Comparison of ENCODE assay signal across 21 cellular contexts in genomic region chr6:49890988-49891387, GRCh38. TPM values are rescaled to one million over a fixed set of nuclear protein-coding genes. Genes with fewer than 3 reads are reported as not detected.
DNase-seq lines count a peak whose midpoint lies in the region; ATAC-seq, FAIRE-seq and TF ChIP-seq lines count a peak whose summit lies in the region.
"Had no signal": no experiment of that assay in that cellular context is flagged by ENCODE, and none has a peak within 500 bp of the region (broad histone marks: within the 10 kb centered on the region; RNA-seq: fewer than 3 reads in every experiment).

No MANE protein-coding gene starts in this region.

- H3K36me3 ChIP-seq in K562 (ENCODE audit: control insufficient read depth, insufficient read depth, low read length): no peaks in the 10 kb centered on the region
- no peaks in the 10 kb centered on the region for H3K36me3 ChIP-seq in iPS-18a (ENCODE audit: control insufficient read depth, low read depth, low read length)
- H3K36me3 ChIP-seq in brain microvascular endothelial cell (replicated peaks): no peaks in the 10 kb centered on the region
- no peaks in the 10 kb centered on the region for H3K36me3 ChIP-seq in MM.1S (replicated peaks; ENCODE audit: insufficient read depth, low read length)

- H4K20me1 ChIP-seq in K562 (replicated peaks; ENCODE audit: control insufficient read depth, insufficient read depth, low read length) (no peaks in the 10 kb centered on the region), MM.1S (ENCODE audit: insufficient read depth, low read length) (no peaks in the 10 kb centered on the region)

- H3K27me3 ChIP-seq in K562 (ENCODE audit: control insufficient read depth in 2 of 2, insufficient read depth in 2 of 2, low read length in 2 of 2) (no peaks in the 10 kb centered on the region), iPS-18a (ENCODE audit: control insufficient read depth, insufficient read depth, low read length) (peaks cover 54% of the 10 kb centered on the region), brain microvascular endothelial cell (replicated peaks) (no peaks in the 10 kb centered on the region), MM.1S (replicated peaks; ENCODE audit: insufficient read depth, low read length) (no peaks in the 10 kb centered on the region)

- H3K9me1 ChIP-seq in K562 (ENCODE audit: control insufficient read depth, insufficient read depth, low read length): no peaks in the 10 kb centered on the region

- FAIRE-seq in K562 (lab: Jason Lieb, UNC) (no peak), D721Med (lab: Jason Lieb, UNC) (no peak)
- FAIRE-seq: GM12891, GM18507 had no signal

- TF ChIP-seq CTCF in K562 (IDR thresholded peaks at IDR 0.05 in 2 of 3, conservative IDR thresholded peaks at IDR 0.05 in 1 of 3; ENCODE audit: insufficient read depth in 2 of 3, low read depth in 1 of 3, low read length in 3 of 3) (no peak), D721Med (IDR thresholded peaks at IDR 0.05; ENCODE audit: insufficient read depth, missing control alignments) (no peak), brain microvascular endothelial cell (IDR thresholded peaks at IDR 0.05; ENCODE audit: low read depth, low read length, missing control alignments) (no peak), MM.1S (IDR thresholded peaks at IDR 0.05; ENCODE audit: low read length) (no peak)

- H3K27ac ChIP-seq in K562 (ENCODE audit: extremely low read depth, low read depth, low read length) (no peak overlapping the region), iPS-18a (ENCODE audit: low read length) (no peak overlapping the region), brain microvascular endothelial cell (no peak overlapping the region), MM.1S (ENCODE audit: low read length) (no peak overlapping the region)
- H3K27ac ChIP-seq: RWPE1 had no signal

- in situ Hi-C loops in K562 (cut with MboI) (no loop called here), brain microvascular endothelial cell (cut with HindIII; ENCODE audit: low pct_ligation_motif_present, low sequenced_read_pairs) (no loop called here)

- H3K79me2 ChIP-seq in K562 (ENCODE audit: control insufficient read depth, insufficient read depth, low read length): no peaks in the 10 kb centered on the region
- H3K79me2 ChIP-seq in MM.1S (ENCODE audit: low read length): no peaks in the 10 kb centered on the region

- H3K4me3 ChIP-seq in K562 (no peak overlapping the region), iPS-18a (ENCODE audit: low read length) (peak overlapping the region; percentile 2), brain microvascular endothelial cell (ENCODE audit: low read depth, low read length) (no peak overlapping the region), MM.1S (ENCODE audit: low read length) (no peak overlapping the region)

- CTCF ChIA-PET in K562 (lab: Yijun Ruan, JAX; ENCODE audit: low intra/inter-chr PET ratio): no interaction called here

- H3K4me2 ChIP-seq in K562 (ENCODE audit: insufficient read depth, low read length): no peak overlapping the region
- no peak overlapping the region for H3K4me2 ChIP-seq in MM.1S (ENCODE audit: low read depth, low read length)

- POLR2A ChIA-PET in K562 (lab: Yijun Ruan, JAX): interaction anchor here (0.6 to 1.4 kb wide), 3 partner anchors 49 to 256 kb away, joined by 3 to 6 read pairs (median 5); no protein-coding TSS in a partner anchor

- H3K9me2 ChIP-seq in MM.1S (replicated peaks; ENCODE audit: insufficient read depth, low read length): no peaks in the 10 kb centered on the region

- H2AFZ ChIP-seq in K562 (ENCODE audit: low read depth, low read length) (0 out of 2 replicates have a peak overlapping the region, but pooled peaks have one; percentile 5), MM.1S (ENCODE audit: low read length) (no peak overlapping the region)

- no peak overlapping the region for H3K9ac ChIP-seq in K562 (ENCODE audit: insufficient read depth in 1 of 2, low read depth in 2 of 2, low read length in 2 of 2)
- H3K9ac ChIP-seq in iPS-18a (ENCODE audit: low read length): no peak overlapping the region
- no peak overlapping the region for H3K9ac ChIP-seq in MM.1S (ENCODE audit: low read length)

- intact Hi-C loops in K562 (cut with micrococcal nuclease): no loop called here

- peak; percentile 59 for ATAC-seq in K562

- TF ChIP-seq EP300 in K562 (IDR thresholded peaks at IDR 0.05; ENCODE audit: low read length): no peak

- TF ChIP-seq RAD21 in K562 (CRISPR knock-in tag; conservative IDR thresholded peaks at IDR 0.05 in 1 of 2, IDR thresholded peaks at IDR 0.05 in 1 of 2): no peak

- TF ChIP-seq POLR2A in K562 (conservative IDR thresholded peaks at IDR 0.05): no peak

- 13% methylated on average over 7 of the region's 7 CpGs for WGBS in K562 (ENCODE audit: insufficient coverage, low coverage, missing lambda C conversion rate)

- peak; percentile 24 for DNase-seq in NCI-H69 (lab: John Stamatoyannopoulos, UW)
- no peak for DNase-seq in K562 (ENCODE audit: extremely low read depth in 1 of 4, low spot score in 3 of 4)
- no peak for DNase-seq in D721Med (ENCODE audit: insufficient read length, low spot score)
- DNase-seq in A172 (ENCODE audit: low spot score): no peak
- DNase-seq in brain microvascular endothelial cell: no peak
- no peak for DNase-seq in MM.1S
- DNase-seq: CD4-positive, alpha-beta memory T cell; DND-41; GDM1; GOT3; HFFc6; MV-4-11; NCI-H187 treated with DMSO at 0.1 percent for 48 hours; NCI-H446; NK-92 treated with Interleukin-12 subunit alpha and Interleukin-12 subunit beta, amount 100 ng/mL, for 24 hours had no signal

- peaks cover 6 to 10% of the 10 kb centered on the region in 2 experiments; a peak in 4 of 5 replicates for H3K4me1 ChIP-seq in K562 (replicated peaks in 1 of 2; ENCODE audit: control insufficient read depth in 2 of 2, insufficient read depth in 2 of 2, low read length in 2 of 2)
- peaks cover 24% of the 10 kb centered on the region for H3K4me1 ChIP-seq in iPS-18a (ENCODE audit: control insufficient read depth, low read depth, low read length)
- no peaks in the 10 kb centered on the region for H3K4me1 ChIP-seq in MM.1S (ENCODE audit: low read length)

- H3F3A ChIP-seq in MM.1S (ENCODE audit: insufficient read depth, low read length): no peaks in the 10 kb centered on the region

- BruUV-seq in K562 (replicated peaks; lab: Mats Ljungman, UMichigan): no TSS peak

- H3K9me3 ChIP-seq in K562 (replicated peaks; ENCODE audit: control insufficient read depth, insufficient read depth, low read depth, low read length): 0 out of 2 replicates have a peak, but pooled peaks cover 2% of the 10 kb centered on the region
- H3K9me3 ChIP-seq in iPS-18a (ENCODE audit: control insufficient read depth, low read depth, low read length): no peaks in the 10 kb centered on the region
- no peaks in the 10 kb centered on the region for H3K9me3 ChIP-seq in MM.1S (replicated peaks; ENCODE audit: insufficient read depth, low read length)

TF ChIP-seq in K562, 482 proteins besides CTCF, POLR2A, EP300 and RAD21:
- TF ChIP-seq ARID1B (IDR thresholded peaks at IDR 0.05) (0 out of 2 replicates have a peak, but pooled peaks have one; percentile 10), HMBOX1 (IDR thresholded peaks at IDR 0.05) (0 out of 2 replicates have a peak, but pooled peaks have one; percentile 38), TCF3 (CRISPR knock-in tag; IDR thresholded peaks at IDR 0.05) (peak; percentile 35; the same call in 1 of the 2 replicates), TEAD4 (IDR thresholded peaks at IDR 0.05; ENCODE audit: low read length) (peak; percentile 38; the same call in 1 of the 2 replicates), TEAD4 (CRISPR knock-in tag; IDR thresholded peaks at IDR 0.05; ENCODE audit: borderline replicate concordance) (no peak), SMAD4 (CRISPR knock-in tag; conservative IDR thresholded peaks at IDR 0.05) (no peak), ZKSCAN1 (IDR thresholded peaks at IDR 0.05; ENCODE audit: low read depth, low read length) (no peak)
TF ChIP-seq in K562: peak in this region for 4.

RNA-seq across cellular contexts. Expression of gene CRISP1, which starts 24.7 kb away (rescaled TPM):
- not detected in 2 replicates for total RNA-seq in K562 (2011; cell fraction: chromatin; rRNA removed; ENCODE audit: low replicate concordance)
- not detected in 2 replicates for total RNA-seq in K562 (2011; cell fraction: nucleolus; rRNA removed)
- not detected in 2 replicates for total RNA-seq in K562 (2011; cell fraction: nucleoplasm; rRNA removed)
- not detected in 2 replicates for total RNA-seq in K562 (2014; rRNA removed)
- not detected in 2 replicates for total RNA-seq in K562 (2014; rRNA removed; fragmentation: Illumina TruSeq; extraction: Trizol)
- total RNA-seq in K562 (2015; rRNA removed; fragmentation: Illumina TruSeq; extraction: Trizol): not detected in 2 replicates
- not detected in 2 replicates for total RNA-seq in K562 (2021)
- not detected in 2 replicates for polyA plus RNA-seq in K562 (2011; rRNA removed)
- polyA plus RNA-seq in K562 (2011; cell fraction: cytosol; rRNA removed): not detected in 2 replicates
- not detected in 2 replicates for polyA plus RNA-seq in K562 (2011; cell fraction: nucleus; rRNA removed)
- polyA plus RNA-seq in K562 (2012): not detected in 2 replicates
- not detected in 2 replicates for polyA plus RNA-seq in K562 (2014; fragmentation: Illumina TruSeq; extraction: Trizol)
- polyA plus RNA-seq in K562 (2014; fragmentation: Nextera tagmentation; extraction: Ambion mirVana): not detected
- not detected in 2 replicates for polyA plus RNA-seq in K562 (2014; rRNA removed)
- not detected in 2 replicates for polyA minus RNA-seq in K562 (2011; rRNA and poly(A)+ RNA removed)
- polyA minus RNA-seq in K562 (2011; cell fraction: cytosol; rRNA and poly(A)+ RNA removed): not detected in 2 replicates
- polyA minus RNA-seq in K562 (2011; cell fraction: nucleus; rRNA and poly(A)+ RNA removed): not detected in 2 replicates
- not detected in 2 replicates for total RNA-seq in A172 (2014; rRNA removed; shearing (Covaris generic))
- total RNA-seq: CD4-positive, alpha-beta memory T cell; HFFc6 had no signal
- polyA plus RNA-seq: BJ; CD4-positive, alpha-beta memory T cell; IgD-negative memory B cell had no signal
